In genomic region chr15:48565560-48566482, GRCh38 we compare ENCODE assay signal across 11 cellular contexts.
DNase-seq lines count a peak whose midpoint lies in the region; FAIRE-seq and TF ChIP-seq lines count a peak whose summit lies in the region.
"Had no signal": no experiment of that assay in that cellular context is flagged by ENCODE, and none has a peak within 500 bp of the region (broad histone marks: within the 10 kb centered on the region; RNA-seq: fewer than 3 reads in every experiment).

No MANE protein-coding gene starts in this region.

- H3K27ac ChIP-seq in AG04450 (ENCODE audit: low read depth, low read length) (no peak overlapping the region), spleen (peak overlapping the region in 3 of 8 donors; percentile 14 to 18 (median 16))
- H3K27ac ChIP-seq in CD4-positive, alpha-beta memory T cell (ENCODE audit: low read depth, low read length), result no peak overlapping the region

- FAIRE-seq in islet of Langerhans (lab: Jason Lieb, UNC), result peak; percentile 62
- FAIRE-seq: urothelium cell line had no signal

- CTCF ChIA-PET in AG04450 (lab: Charles Lee), result no interaction called here
- CTCF ChIA-PET in CD4-positive, alpha-beta memory T cell (lab: Charles Lee; ENCODE audit: partially characterized antibody), result no interaction called here

- H3K4me3 ChIP-seq in AG04450 (ENCODE audit: low read depth, low read length) (no peak overlapping the region), spleen (no peak overlapping the region)
- H3K4me3 ChIP-seq in CD4-positive, alpha-beta memory T cell (ENCODE audit: low read length in 2 of 2), result no peak overlapping the region
- H3K4me3 ChIP-seq: ascending aorta had no signal

- peaks cover 16% of the 10 kb centered on the region for H3K9me3 Mint-ChIP-seq in chondrocyte (ENCODE audit: low read depth)
- H3K9me3 Mint-ChIP-seq in CD4-positive, alpha-beta memory T cell, result peaks cover 0 to 2% (median 0%) of the 10 kb centered on the region in 8 donors

- POLR2A ChIA-PET in AG04450 (lab: Yijun Ruan, JAX), result no interaction called here
- POLR2A ChIA-PET in CD4-positive, alpha-beta memory T cell (lab: Charles Lee; ENCODE audit: partially characterized antibody), result no interaction called here

- H3K9me3 ChIP-seq in AG04450 (ENCODE audit: control insufficient read depth, insufficient read depth, low read length) (no peaks in the 10 kb centered on the region), spleen (no peaks in the 10 kb centered on the region)
- no peaks in the 10 kb centered on the region for H3K9me3 ChIP-seq in CD4-positive, alpha-beta memory T cell (ENCODE audit: control insufficient read depth in 1 of 2, low read length in 2 of 2)
- H3K9me3 ChIP-seq: ascending aorta had no signal

- H3K4me1 ChIP-seq in spleen, result peaks cover 0 to 17% (median 6%) of the 10 kb centered on the region in 6 donors
- H3K4me1 ChIP-seq in CD4-positive, alpha-beta memory T cell (ENCODE audit: insufficient read depth, low read length), result no peaks in the 10 kb centered on the region

- intact Hi-C loops in spleen (cut with DNase I; ENCODE audit: low total_unique reads), result no loop called here
- intact Hi-C loops in CD4-positive, alpha-beta memory T cell (cut with micrococcal nuclease), result no loop called here

- peak overlapping the region; percentile 94 for H3K27ac Mint-ChIP-seq in chondrocyte (ENCODE audit: unreplicated experiment)
- no peak overlapping the region for H3K27ac Mint-ChIP-seq in CD4-positive, alpha-beta memory T cell
- H3K27ac Mint-ChIP-seq: activated CD8-positive, alpha-beta memory T cell treated with anti-CD3 and anti-CD28 coated beads, Interleukin-2, amount 10 ng/mL, durations not matched to agents 7 days and 5 days had no signal

- peak overlapping the region; percentile 33 for H3K4me3 Mint-ChIP-seq in chondrocyte (ENCODE audit: unreplicated experiment)
- no peak overlapping the region for H3K4me3 Mint-ChIP-seq in CD4-positive, alpha-beta memory T cell
- H3K4me3 Mint-ChIP-seq: activated CD8-positive, alpha-beta memory T cell treated with anti-CD3 and anti-CD28 coated beads, Interleukin-2, amount 10 ng/mL, durations not matched to agents 7 days and 5 days had no signal

- no peak for TF ChIP-seq POLR2A in spleen (IDR thresholded peaks at IDR 0.05)

- peaks cover 92% of the 10 kb centered on the region for H3K4me1 Mint-ChIP-seq in chondrocyte (ENCODE audit: low read depth)
- H3K4me1 Mint-ChIP-seq in CD4-positive, alpha-beta memory T cell, result no peaks in the 10 kb centered on the region
- H3K4me1 Mint-ChIP-seq: activated CD8-positive, alpha-beta memory T cell treated with anti-CD3 and anti-CD28 coated beads, Interleukin-2, amount 10 ng/mL, durations not matched to agents 7 days and 5 days had no signal

- no peaks in the 10 kb centered on the region for H3K27me3 ChIP-seq in AG04450 (ENCODE audit: control insufficient read depth, insufficient read depth, low read length)
- peaks cover 0 to under 1% (median 0%) of the 10 kb centered on the region in 7 donors for H3K27me3 ChIP-seq in spleen (replicated peaks in 1 of 7)
- H3K27me3 ChIP-seq in CD4-positive, alpha-beta memory T cell (ENCODE audit: insufficient read depth, low read length), result no peaks in the 10 kb centered on the region
- H3K27me3 ChIP-seq: ascending aorta had no signal

- peaks cover 19% of the 10 kb centered on the region for H3K36me3 Mint-ChIP-seq in chondrocyte (ENCODE audit: low read depth)
- no peaks in the 10 kb centered on the region for H3K36me3 Mint-ChIP-seq in CD4-positive, alpha-beta memory T cell
- H3K36me3 Mint-ChIP-seq: activated CD8-positive, alpha-beta memory T cell treated with anti-CD3 and anti-CD28 coated beads, Interleukin-2, amount 10 ng/mL, durations not matched to agents 7 days and 5 days had no signal

- H3K36me3 ChIP-seq in spleen, result no peaks in the 10 kb centered on the region
- H3K36me3 ChIP-seq in CD4-positive, alpha-beta memory T cell (ENCODE audit: insufficient read depth, low read length), result no peaks in the 10 kb centered on the region
- H3K36me3 ChIP-seq: ascending aorta had no signal

- WGBS in spleen, 5 donors, result 82 to 95% (median 88%) methylated on average over 1 of the region's 1 CpG

- peak; percentile 8; the same call in 1 of the 2 replicates for TF ChIP-seq CTCF in AG04450 (IDR thresholded peaks at IDR 0.05; ENCODE audit: low read depth, low read length)
- peak; percentile 53 for TF ChIP-seq CTCF in chondrocyte (IDR thresholded peaks at IDR 0.05)
- TF ChIP-seq CTCF in spleen (IDR thresholded peaks at IDR 0.05 in 8 of 11, conservative IDR thresholded peaks at IDR 0.05 in 3 of 11), result no peak

- H3K27me3 Mint-ChIP-seq in chondrocyte (ENCODE audit: low read depth), result no peaks in the 10 kb centered on the region
- H3K27me3 Mint-ChIP-seq in CD4-positive, alpha-beta memory T cell, result no peaks in the 10 kb centered on the region

- DNase-seq in AG04450 (ENCODE audit: low read depth, low spot score) (no peak), M059J (ENCODE audit: low read depth) (peak; percentile 65), chondrocyte (ENCODE audit: low spot score) (no peak), globus pallidus (ENCODE audit: low spot score) (no peak), spleen (no peak), NCI-H1930 (lab: John Stamatoyannopoulos, UW) (no peak)
- DNase-seq in CD4-positive, alpha-beta memory T cell, result no peak
- DNase-seq: activated CD8-positive, alpha-beta memory T cell treated with anti-CD3 and anti-CD28 coated beads, Interleukin-2, amount 10 ng/mL, durations not matched to agents 7 days and 5 days had no signal

Comparison
In these comparisons a context has a peak if more than half of its experiments do, and no peak if none do; other contexts are left out.
1. CTCF ChIP-seq: peak in AG04450 (single experiment) and chondrocyte (single experiment); none in spleen (0 of 11).